Comparison of ENCODE assay signal across 28 cellular contexts in genomic region chr15:29680806-29681485, GRCh38.
"Had no signal": no experiment of that assay in that cellular context is flagged by ENCODE, and none has a peak within 500 bp of the region (broad histone marks: within the 10 kb centered on the region; RNA-seq: fewer than 3 reads in every experiment).

No MANE protein-coding gene starts in this region.

- H3K4me3 ChIP-seq: colonic mucosa, esophagus squamous epithelium, left lung, lung, ovary, skin epidermis, thoracic aorta, uterus had no signal

- H3K27ac ChIP-seq: colonic mucosa, esophagus squamous epithelium, left lung, neutrophil, ovary, skin epidermis, thoracic aorta, uterus had no signal

- DNase-seq: activated CD4-positive, alpha-beta memory T cell treated with anti-CD3 and anti-CD28 coated beads for 36 hours; activated CD4-positive, alpha-beta T cell treated with anti-CD3 and anti-CD28 coated beads, Interleukin-2, amount 10 ng/mL, durations not matched to agents 24 days and 14 days; activated CD4-positive, CD25-positive, alpha-beta regulatory T cell treated with anti-CD3 and anti-CD28 coated beads, Interleukin-2, amount 50 U/mL, for 72 hours; activated effector memory CD4-positive, alpha-beta T cell treated with Interleukin-2 at 50 U/mL for 16 hours; activated naive CD4-positive, alpha-beta T cell treated with Interleukin-2 at 50 U/mL for 16 hours; activated T-cell treated with anti-CD3 and anti-CD28 coated beads for 4 hours; anterior cingulate cortex; cerebellar nuclear complex; colonic mucosa; effector memory CD8-positive, alpha-beta T cell; esophagus squamous epithelium; foreskin melanocyte; kidney glomerular epithelial cell; left lung; naive B cell; nephron progenitor cell; ovary; stimulated activated CD4-positive, alpha-beta T cell treated with anti-CD3 and anti-CD28 coated beads, Interleukin-12 subunit alpha, Interleukin-12 subunit beta, amount 100 ng/mL, for 4 hours; stimulated activated CD4-positive, alpha-beta T cell treated with anti-CD3 and anti-CD28 coated beads, Interleukin-4, amount 100 ng/mL, for 1 hour; stimulated activated naive CD8-positive, alpha-beta T cell treated with anti-CD3 and anti-CD28 coated beads, Interleukin-15, Interleukin-2, amounts not matched to agents 100 U/mL and 50 U/mL, for 24 hours; T-helper 17 cell; T1000; uterus had no signal

- H3K36me3 ChIP-seq: colonic mucosa, esophagus squamous epithelium, left lung, neutrophil, ovary, thoracic aorta, uterus had no signal

- H3K27me3 ChIP-seq: colonic mucosa, ovary, uterus had no signal

- H3K4me1 ChIP-seq: left lung, uterus had no signal

- ATAC-seq: effector memory CD8-positive, alpha-beta T cell; left lung; sciatic nerve; stimulated activated naive CD8-positive, alpha-beta T cell treated with anti-CD3 and anti-CD28 coated beads, Interleukin-15, Interleukin-2, amounts not matched to agents 100 U/mL and 50 U/mL, for 24 hours; T-helper 17 cell had no signal

- H3K9me3 ChIP-seq: colonic mucosa, esophagus squamous epithelium, left lung, neutrophil, ovary, thoracic aorta, uterus had no signal
